22 cellular contexts compared by ENCODE assay signal in genomic region chr9:128257907-128258306, GRCh38. TPM values are rescaled to one million over a fixed set of nuclear protein-coding genes. Genes with fewer than 3 reads are reported as not detected.
A peak's percentile ranks its signal among the peaks of the same experiment; 100 is the strongest.
DNase-seq lines count a peak whose midpoint lies in the region; ATAC-seq and TF ChIP-seq lines count a peak whose summit lies in the region.
"Had no signal": no experiment of that assay in that cellular context is flagged by ENCODE, and none has a peak within 500 bp of the region (broad histone marks: within the 10 kb centered on the region; RNA-seq: fewer than 3 reads in every experiment).

No MANE protein-coding gene starts in this region.

- no peak overlapping the region for H3K27ac ChIP-seq in body of pancreas
- H3K27ac ChIP-seq: SJSA1 had no signal

- no peak overlapping the region for H3K4me3 ChIP-seq in body of pancreas
- H3K4me3 ChIP-seq: MG63, SJSA1 had no signal

- H3K36me3 Mint-ChIP-seq in HFFc6 (ENCODE audit: low read depth) = peaks cover 28% of the 10 kb centered on the region
- peaks cover 35% of the 10 kb centered on the region for H3K36me3 Mint-ChIP-seq in chondrocyte (ENCODE audit: low read depth)
- H3K36me3 Mint-ChIP-seq in nephron (ENCODE audit: low read depth) = peaks cover 47% of the 10 kb centered on the region
- peaks cover 15% of the 10 kb centered on the region for H3K36me3 Mint-ChIP-seq in type B pancreatic cell

- H3K27me3 Mint-ChIP-seq in HFFc6 (ENCODE audit: insufficient read depth) = peaks cover 17% of the 10 kb centered on the region
- H3K27me3 Mint-ChIP-seq in chondrocyte (ENCODE audit: low read depth) = no peaks in the 10 kb centered on the region
- no peaks in the 10 kb centered on the region for H3K27me3 Mint-ChIP-seq in nephron (ENCODE audit: low read depth)
- H3K27me3 Mint-ChIP-seq in type B pancreatic cell = no peaks in the 10 kb centered on the region
- H3K27me3 Mint-ChIP-seq: CD4-positive, alpha-beta memory T cell had no signal

- no peak for DNase-seq in HFFc6
- DNase-seq in chondrocyte (ENCODE audit: low spot score) = no peak
- DNase-seq in type B pancreatic cell (ENCODE audit: extremely low spot score, unreplicated experiment) = no peak
- no peak for DNase-seq in RKO (ENCODE audit: low spot score)
- no peak for DNase-seq in body of pancreas
- no peak for DNase-seq in activated gamma-delta T cell (lab: John Stamatoyannopoulos, UW)
- DNase-seq: COR-L47, GF-D8, IMR-90, KG1, MG63, NCI-H1105 treated with DMSO at 0.1 percent for 48 hours, NCI-H146, NCI-H1930, NCI-H2107, NCI-H446, NCI-H524 treated with DMSO at 0.1 percent for 48 hours, NCI-H774 had no signal

- whole genome bisulfite sequencing in body of pancreas, 2 donors = 75 to 95% methylated on average over 2 to 9 of the region's 11 CpGs

- no peaks in the 10 kb centered on the region for H3K27me3 ChIP-seq in body of pancreas
- H3K27me3 ChIP-seq: MG63, SJSA1 had no signal

- H3K27ac Mint-ChIP-seq in HFFc6 (peak overlapping the region; percentile 3; the same call in 1 of the 2 replicates), chondrocyte (ENCODE audit: unreplicated experiment) (peak overlapping the region; percentile 51), nephron (peak overlapping the region in 2 of 3 experiments; percentile 70 to 81), type B pancreatic cell (peak overlapping the region; percentile 68)

- no peak for TF ChIP-seq POLR2A in body of pancreas (IDR thresholded peaks at IDR 0.05)

- intact Hi-C loops in body of pancreas (cut with DNase I) = no loop called here

- ATAC-seq in body of pancreas = no peak
- ATAC-seq: Right ventricle myocardium inferior had no signal

- H3K36me3 ChIP-seq in body of pancreas (replicated peaks in 1 of 2; ENCODE audit: insufficient read depth in 1 of 2, low read depth in 2 of 2) = peaks cover 21 to 42% of the 10 kb centered on the region in 2 donors

- H3K4me3 Mint-ChIP-seq in HFFc6 (no peak overlapping the region), chondrocyte (ENCODE audit: unreplicated experiment) (no peak overlapping the region), nephron (no peak overlapping the region), type B pancreatic cell (no peak overlapping the region)
- H3K4me3 Mint-ChIP-seq: CD4-positive, alpha-beta memory T cell had no signal

- H3K4me1 ChIP-seq in body of pancreas = no peaks in the 10 kb centered on the region

- no peaks in the 10 kb centered on the region for H3K9me3 ChIP-seq in body of pancreas
- H3K9me3 ChIP-seq: MG63, SJSA1 had no signal

- TF ChIP-seq CTCF in HFFc6 (IDR thresholded peaks at IDR 0.05) = no peak
- TF ChIP-seq CTCF in chondrocyte (IDR thresholded peaks at IDR 0.05) = no peak
- no peak for TF ChIP-seq CTCF in nephron (IDR thresholded peaks at IDR 0.05; ENCODE audit: unreplicated experiment in 3 of 3)
- TF ChIP-seq CTCF in type B pancreatic cell (conservative IDR thresholded peaks at IDR 0.05) = no peak
- no peak for TF ChIP-seq CTCF in body of pancreas (IDR thresholded peaks at IDR 0.05)

- H3K4me1 Mint-ChIP-seq in HFFc6 (ENCODE audit: low read depth) (no peaks in the 10 kb centered on the region), chondrocyte (ENCODE audit: low read depth) (peaks cover 7% of the 10 kb centered on the region), nephron (peaks cover 5% of the 10 kb centered on the region), type B pancreatic cell (ENCODE audit: unreplicated experiment) (peaks cover 8% of the 10 kb centered on the region)

- H3K9me3 Mint-ChIP-seq in HFFc6 (no peaks in the 10 kb centered on the region), chondrocyte (ENCODE audit: low read depth) (no peaks in the 10 kb centered on the region), nephron (no peaks in the 10 kb centered on the region), type B pancreatic cell (no peaks in the 10 kb centered on the region)

RNA-seq across cellular contexts. Expression of gene GOLGA2, which starts 17.9 kb away (rescaled TPM):
- 100 to 1,000 TPM; 142 to 167 (median 156) TPM for total RNA-seq in HFFc6 (2021; fragmentation: NEBNext Ultra II Directional; extraction: Animal tissue kit (Norgen Biotek cat#: 25700))
- total RNA-seq in chondrocyte (201 to 243 TPM (median 210 TPM) in 3 replicates), type B pancreatic cell (ENCODE audit: low replicate concordance) (91.5 and 124 TPM in 2 replicates), body of pancreas (100 to 1,000 TPM in 1 of 2 donors, 10 to 100 TPM in 1; 53.2 to 138 TPM)

RNA-seq across cellular contexts. Expression of gene SWI5, which starts 18.2 kb away (rescaled TPM):
- 10 to 100 TPM; 40.7 to 46.7 (median 41.9) TPM for total RNA-seq in HFFc6 (2021; fragmentation: NEBNext Ultra II Directional; extraction: Animal tissue kit (Norgen Biotek cat#: 25700))
- 29.4 to 33.7 TPM (median 31.7 TPM) in 3 replicates for total RNA-seq in chondrocyte
- 23.0 and 25.1 TPM in 2 replicates for total RNA-seq in type B pancreatic cell (ENCODE audit: low replicate concordance)
- total RNA-seq in body of pancreas = 10 to 100 TPM; 14.5 to 20.1 TPM

RNA-seq across cellular contexts. Expression of gene DNM1, which starts 54.7 kb away (rescaled TPM):
- total RNA-seq in HFFc6 (2021; fragmentation: NEBNext Ultra II Directional; extraction: Animal tissue kit (Norgen Biotek cat#: 25700)) = 10 to 100 TPM; 17.4 to 38.2 (median 32.7) TPM
- total RNA-seq in chondrocyte (87.0 to 127 TPM (median 91.9 TPM) in 3 replicates), type B pancreatic cell (ENCODE audit: low replicate concordance) (16.3 and 112 TPM in 2 replicates), body of pancreas (10 to 100 TPM; 13.0 to 29.0 TPM)

Comparison
In these comparisons a context has a peak if more than half of its experiments do, and no peak if none do; other contexts are left out.
1. H3K27ac Mint-ChIP-seq: peak in every context shown above with its lines; median percentile 76 in nephron; 68 in type B pancreatic cell; 51 in chondrocyte; 3 in HFFc6.